Comparison of ENCODE assay signal across 12 cellular contexts in genomic region chr12:95004610-95005009, GRCh38. TPM values are rescaled to one million over a fixed set of nuclear protein-coding genes. Genes with fewer than 3 reads are reported as not detected.
DNase-seq lines count a peak whose midpoint lies in the region; ATAC-seq, FAIRE-seq and TF ChIP-seq lines count a peak whose summit lies in the region.
"Had no signal": no experiment of that assay in that cellular context is flagged by ENCODE, and none has a peak within 500 bp of the region (broad histone marks: within the 10 kb centered on the region; RNA-seq: fewer than 3 reads in every experiment).

No MANE protein-coding gene starts in this region.

- FAIRE-seq in GM19239 (lab: Jason Lieb, UNC), result no peak

- no peak for DNase-seq in activated T-cell treated with anti-CD3 and anti-CD28 coated beads, Interleukin-2, amount 50 U/mL, for 24 hours
- DNase-seq in activated T-cell treated with anti-CD3 and anti-CD28 coated beads for 4 hours, result no peak
- no peak for DNase-seq in OCI-LY7 (ENCODE audit: low spot score)
- no peak for DNase-seq in effector memory CD8-positive, alpha-beta T cell
- peak; percentile 47 for DNase-seq in skeletal muscle cell (ENCODE audit: low read depth)
- DNase-seq in NK-92 treated with Interleukin-12 subunit alpha and Interleukin-12 subunit beta, amount 100 ng/mL, for 24 hours (lab: John Stamatoyannopoulos, UW), result no peak
- DNase-seq in NCI-H1105 treated with DMSO at 0.1 percent for 48 hours (lab: John Stamatoyannopoulos, UW), result no peak
- no peak for DNase-seq in GM19239 (ENCODE audit: insufficient read length, low spot score)
- DNase-seq: activated CD4-positive, alpha-beta T cell treated with anti-CD3 and anti-CD28 coated beads for 48 hours; mammary epithelial cell; NCI-H1694 treated with DMSO at 0.1 percent for 48 hours; sigmoid colon had no signal

- H3K9me3 ChIP-seq in OCI-LY7 (ENCODE audit: low read length), result peaks cover 23% of the 10 kb centered on the region; the same call in 1 of the 2 replicates

- peak overlapping the region; percentile 97 for H3K4me3 Mint-ChIP-seq in activated T-cell treated with anti-CD3 and anti-CD28 coated beads, Interleukin-2, amount 50 U/mL, for 24 hours
- peak overlapping the region; percentile 57 to 89 for H3K4me3 Mint-ChIP-seq in effector memory CD8-positive, alpha-beta T cell

- ATAC-seq in effector memory CD8-positive, alpha-beta T cell (replicated peaks), result no peak

- H3K9me2 ChIP-seq in OCI-LY7 (ENCODE audit: insufficient read depth, low read length), result no peaks in the 10 kb centered on the region

- H3K79me2 ChIP-seq in OCI-LY7 (ENCODE audit: insufficient read depth, low read depth, low read length), result peaks cover 27% of the 10 kb centered on the region

- CTCF ChIA-PET in OCI-LY7 (lab: Charles Lee; ENCODE audit: unreplicated experiment), result no interaction called here

- no peaks in the 10 kb centered on the region for H4K20me1 ChIP-seq in OCI-LY7 (ENCODE audit: insufficient read depth, low read length)

- H3K27ac Mint-ChIP-seq in activated T-cell treated with anti-CD3 and anti-CD28 coated beads, Interleukin-2, amount 50 U/mL, for 24 hours, result peak overlapping the region; percentile 96
- H3K27ac Mint-ChIP-seq in effector memory CD8-positive, alpha-beta T cell, result peak overlapping the region in 1 of 2 donors; percentile 92

- H3K27ac ChIP-seq in OCI-LY7 (ENCODE audit: low read depth, low read length, poor library complexity, severe bottlenecking), result no peak overlapping the region

- H3K4me1 Mint-ChIP-seq in activated T-cell treated with anti-CD3 and anti-CD28 coated beads, Interleukin-2, amount 50 U/mL, for 24 hours (ENCODE audit: low read depth), result peaks cover 45% of the 10 kb centered on the region
- peaks cover 13 to 21% of the 10 kb centered on the region in 2 donors for H3K4me1 Mint-ChIP-seq in effector memory CD8-positive, alpha-beta T cell (ENCODE audit: low read depth in 2 of 2)

- H3K36me3 ChIP-seq in OCI-LY7 (ENCODE audit: insufficient read depth, low read length), result peaks cover 23% of the 10 kb centered on the region

- POLR2A ChIA-PET in OCI-LY7 (lab: Charles Lee), result interaction anchor here (0.6 to 3.0 kb wide), 8 partner anchors 10 to 297 kb away, joined by 3 to 27 read pairs (median 4); partner anchors contain the start of gene NR2C1

- H3K9me3 Mint-ChIP-seq in activated T-cell treated with anti-CD3 and anti-CD28 coated beads, Interleukin-2, amount 50 U/mL, for 24 hours, result peaks cover 19% of the 10 kb centered on the region
- H3K9me3 Mint-ChIP-seq in effector memory CD8-positive, alpha-beta T cell, result peaks cover 0 to 6% of the 10 kb centered on the region in 2 donors

- intact Hi-C loops in OCI-LY7 (cut with micrococcal nuclease; ENCODE audit: unreplicated experiment), result loop anchor here (5.0 kb wide), 1 partner anchor 1193 kb away; no protein-coding TSS in a partner anchor

- H3K4me3 ChIP-seq in OCI-LY7 (ENCODE audit: low read depth, low read length, poor library complexity, severe bottlenecking) (no peak overlapping the region), skeletal muscle cell (ENCODE audit: low read depth, low read length) (no peak overlapping the region)

- no peak overlapping the region for H3K4me2 ChIP-seq in OCI-LY7 (ENCODE audit: low read length)

- H3K27me3 Mint-ChIP-seq in activated T-cell treated with anti-CD3 and anti-CD28 coated beads, Interleukin-2, amount 50 U/mL, for 24 hours, result no peaks in the 10 kb centered on the region
- no peaks in the 10 kb centered on the region for H3K27me3 Mint-ChIP-seq in effector memory CD8-positive, alpha-beta T cell

- TF ChIP-seq CTCF in OCI-LY7 (conservative IDR thresholded peaks at IDR 0.05; ENCODE audit: low read length), result no peak

- H2AFZ ChIP-seq in OCI-LY7 (ENCODE audit: low read length), result peak overlapping the region; percentile 63; the same call in 1 of the 2 replicates

- H3K4me1 ChIP-seq in OCI-LY7 (ENCODE audit: insufficient read depth, low read length, poor library complexity, severe bottlenecking), result peaks cover 21% of the 10 kb centered on the region

- H3K36me3 Mint-ChIP-seq in activated T-cell treated with anti-CD3 and anti-CD28 coated beads, Interleukin-2, amount 50 U/mL, for 24 hours (ENCODE audit: low read depth), result peaks cover 53% of the 10 kb centered on the region
- peaks cover 40% of the 10 kb centered on the region for H3K36me3 Mint-ChIP-seq in effector memory CD8-positive, alpha-beta T cell (ENCODE audit: insufficient read depth)

- BruUV-seq in OCI-LY7 (replicated peaks; lab: Mats Ljungman, UMichigan), result no TSS peak

RNA-seq across cellular contexts. Expression of gene NDUFA12, which starts 1.1 kb away (rescaled TPM):
- 109 and 127 TPM in 2 replicates for total RNA-seq in OCI-LY7 (2014; rRNA removed; shearing (Covaris generic))
- total RNA-seq in OCI-LY7 (2022), result 147 TPM in 2 replicates
